In the genomic region with DNA sequence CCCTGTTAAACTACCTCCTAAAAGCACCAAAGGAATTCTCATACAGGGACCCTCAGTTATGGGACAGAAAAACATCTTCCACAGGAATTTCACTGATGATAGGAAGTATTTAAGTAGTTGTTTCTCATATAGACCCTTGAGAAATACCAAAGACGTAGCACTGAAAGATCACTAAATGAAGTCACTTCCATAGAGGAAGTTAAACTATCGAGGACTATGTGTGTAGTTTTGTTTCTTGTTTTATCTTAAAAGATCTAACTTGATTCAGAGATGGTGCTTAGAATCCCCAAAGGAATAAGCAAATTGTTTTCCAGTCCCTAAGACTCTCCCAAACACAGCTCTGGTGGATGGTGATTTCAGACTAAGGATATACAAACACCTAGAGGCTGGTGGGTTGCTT, we compare ENCODE assay signal across 10 cellular contexts.
A peak's percentile ranks its signal among the peaks of the same experiment; 100 is the strongest.
DNase-seq lines count a peak whose midpoint lies in the region; ATAC-seq and TF ChIP-seq lines count a peak whose summit lies in the region.
"Had no signal": no experiment of that assay in that cellular context is flagged by ENCODE, and none has a peak within 500 bp of the region (broad histone marks: within the 10 kb centered on the region; RNA-seq: fewer than 3 reads in every experiment).

No MANE protein-coding gene starts in this region.

- H3K27me3 ChIP-seq in left ventricle myocardium inferior (ENCODE audit: low read depth) (no peaks in the 10 kb centered on the region), right atrium auricular region (no peaks in the 10 kb centered on the region)

- H3K27ac ChIP-seq in left ventricle myocardium inferior (replicated peaks): peak overlapping the region; percentile 56
- no peak overlapping the region for H3K27ac ChIP-seq in right atrium auricular region
- peak overlapping the region; percentile 68 for H3K27ac ChIP-seq in urinary bladder (ENCODE audit: low read depth)
- H3K27ac ChIP-seq: C4-2B had no signal

- no peaks in the 10 kb centered on the region for H3K9me3 ChIP-seq in left ventricle myocardium inferior (replicated peaks)
- no peaks in the 10 kb centered on the region for H3K9me3 ChIP-seq in right atrium auricular region

- H3K27ac Mint-ChIP-seq in activated T-helper 1 cell treated with anti-CD3 and anti-CD28 coated beads, Interleukin-12 subunit alpha, Interleukin-12 subunit beta, Interleukin-2, Interleukin-4 antibody, amounts not matched to agents 30 ng/mL and 10 ng/mL and 1 ng/mL, durations not matched to agents 14 hours and 24 hours and 36 hours: peak overlapping the region; percentile 85

- intact Hi-C loops in left ventricle myocardium inferior (cut with micrococcal nuclease): no loop called here
- intact Hi-C loops in activated T-helper 1 cell treated with anti-CD3 and anti-CD28 coated beads, Interleukin-12 subunit alpha, Interleukin-12 subunit beta, Interleukin-2, Interleukin-4 antibody, amounts not matched to agents 30 ng/mL and 10 ng/mL and 1 ng/mL, durations not matched to agents 14 hours and 24 hours and 36 hours (cut with micrococcal nuclease): loop anchor here (1.0 to 2.0 kb wide), 7 partner anchors 8 to 326 kb away; no protein-coding TSS in a partner anchor

- no peak for TF ChIP-seq CTCF in left ventricle myocardium inferior (IDR thresholded peaks at IDR 0.05; ENCODE audit: borderline replicate concordance)
- TF ChIP-seq CTCF in right atrium auricular region (IDR thresholded peaks at IDR 0.05): no peak

- no peak overlapping the region for H3K4me3 ChIP-seq in left ventricle myocardium inferior
- H3K4me3 ChIP-seq in right atrium auricular region: no peak overlapping the region
- H3K4me3 ChIP-seq in urinary bladder (ENCODE audit: low read depth, low read length): no peak overlapping the region

- H3K4me3 Mint-ChIP-seq in activated T-helper 1 cell treated with anti-CD3 and anti-CD28 coated beads, Interleukin-12 subunit alpha, Interleukin-12 subunit beta, Interleukin-2, Interleukin-4 antibody, amounts not matched to agents 30 ng/mL and 10 ng/mL and 1 ng/mL, durations not matched to agents 14 hours and 24 hours and 36 hours: peak overlapping the region; percentile 63

- peaks cover 76% of the 10 kb centered on the region for H3K4me1 ChIP-seq in left ventricle myocardium inferior
- peaks cover 0 to 32% of the 10 kb centered on the region in 2 donors for H3K4me1 ChIP-seq in right atrium auricular region
- H3K4me1 ChIP-seq in urinary bladder (ENCODE audit: insufficient read depth): peaks cover 3% of the 10 kb centered on the region

- H3K9me3 Mint-ChIP-seq in activated T-helper 1 cell treated with anti-CD3 and anti-CD28 coated beads, Interleukin-12 subunit alpha, Interleukin-12 subunit beta, Interleukin-2, Interleukin-4 antibody, amounts not matched to agents 30 ng/mL and 10 ng/mL and 1 ng/mL, durations not matched to agents 14 hours and 24 hours and 36 hours: peaks cover 5% of the 10 kb centered on the region

- no peaks in the 10 kb centered on the region for H3K27me3 Mint-ChIP-seq in activated T-helper 1 cell treated with anti-CD3 and anti-CD28 coated beads, Interleukin-12 subunit alpha, Interleukin-12 subunit beta, Interleukin-2, Interleukin-4 antibody, amounts not matched to agents 30 ng/mL and 10 ng/mL and 1 ng/mL, durations not matched to agents 14 hours and 24 hours and 36 hours (ENCODE audit: insufficient read depth)

- DNase-seq in left ventricle myocardium inferior (no peak), right atrium auricular region (ENCODE audit: low spot score) (no peak), NCI-H345 (lab: John Stamatoyannopoulos, UW) (no peak), GM19240 (ENCODE audit: insufficient read length, low spot score) (no peak), ureter (ENCODE audit: low spot score) (no peak)
- no peak for DNase-seq in activated T-helper 1 cell treated with anti-CD3 and anti-CD28 coated beads, Interleukin-12 subunit alpha, Interleukin-12 subunit beta, Interleukin-2, Interleukin-4 antibody, amounts not matched to agents 30 ng/mL and 10 ng/mL and 1 ng/mL, durations not matched to agents 14 hours and 24 hours and 36 hours (ENCODE audit: low spot score)
- DNase-seq: NCI-H1694 had no signal

- 79% methylated on average over 2 of the region's 2 CpGs for WGBS in urinary bladder

- peak; percentile 13 for ATAC-seq in HG02970 (IDR thresholded peaks at IDR 0.05; ENCODE audit: low FRiP score, unreplicated experiment)

- peaks cover 24% of the 10 kb centered on the region for H3K36me3 Mint-ChIP-seq in activated T-helper 1 cell treated with anti-CD3 and anti-CD28 coated beads, Interleukin-12 subunit alpha, Interleukin-12 subunit beta, Interleukin-2, Interleukin-4 antibody, amounts not matched to agents 30 ng/mL and 10 ng/mL and 1 ng/mL, durations not matched to agents 14 hours and 24 hours and 36 hours (ENCODE audit: low read depth)

- H3K36me3 ChIP-seq in left ventricle myocardium inferior (peaks cover 37% of the 10 kb centered on the region), right atrium auricular region (peaks cover 21% of the 10 kb centered on the region), urinary bladder (ENCODE audit: insufficient read depth) (no peaks in the 10 kb centered on the region)

- H3K4me1 Mint-ChIP-seq in activated T-helper 1 cell treated with anti-CD3 and anti-CD28 coated beads, Interleukin-12 subunit alpha, Interleukin-12 subunit beta, Interleukin-2, Interleukin-4 antibody, amounts not matched to agents 30 ng/mL and 10 ng/mL and 1 ng/mL, durations not matched to agents 14 hours and 24 hours and 36 hours (ENCODE audit: low read depth): peaks cover 81% of the 10 kb centered on the region

Comparison
In these comparisons a context has a peak if more than half of its experiments do, and no peak if none do; other contexts are left out.
1. H3K27ac ChIP-seq: peak in left ventricle myocardium inferior (single experiment) and urinary bladder (single experiment); none in right atrium auricular region (0 of 2).